ENCODE assay signal across 1 cellular context in the genomic region with DNA sequence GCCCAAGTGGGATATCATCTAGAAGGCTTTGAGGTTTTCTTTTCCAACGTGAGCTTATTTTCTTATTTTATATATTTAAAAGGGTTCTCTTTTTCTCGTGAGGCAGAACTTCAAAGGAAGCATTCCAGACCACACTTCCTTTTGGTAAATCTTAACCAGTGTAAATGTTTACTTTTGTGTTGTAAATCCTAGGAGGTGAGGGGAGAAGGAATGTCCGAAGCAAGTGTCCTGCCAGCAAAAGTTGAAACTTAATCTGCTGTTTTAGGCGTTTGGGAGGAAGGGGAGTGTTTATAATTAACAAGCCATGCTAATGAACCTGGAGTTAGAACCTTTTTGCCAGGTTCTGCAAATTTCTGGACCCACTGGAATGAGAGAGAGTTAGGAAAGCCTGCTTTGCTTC.
TF ChIP-seq lines count a peak whose summit lies in the region.

No MANE protein-coding gene starts in this region.

TF ChIP-seq in GM23338, 12 proteins besides CTCF, POLR2A, EP300 and RAD21 (continued from another document):
- TF ChIP-seq STAT1 (IDR thresholded peaks at IDR 0.05; ENCODE audit: unreplicated experiment) (no peak), EZH2 (IDR thresholded peaks at IDR 0.05; ENCODE audit: low read depth, unreplicated experiment) (no peak), JUNB (IDR thresholded peaks at IDR 0.05; ENCODE audit: unreplicated experiment) (no peak), CREB1 (CRISPR knock-in tag; IDR thresholded peaks at IDR 0.05; ENCODE audit: low read depth) (no peak), EZH2phosphoT487 (IDR thresholded peaks at IDR 0.05; ENCODE audit: unreplicated experiment) (no peak), ZNF331 (CRISPR knock-in tag; IDR thresholded peaks at IDR 0.05; ENCODE audit: low read depth) (no peak), NANOG (IDR thresholded peaks at IDR 0.05; ENCODE audit: borderline replicate concordance) (no peak)
- TF ChIP-seq, protein P1, sequence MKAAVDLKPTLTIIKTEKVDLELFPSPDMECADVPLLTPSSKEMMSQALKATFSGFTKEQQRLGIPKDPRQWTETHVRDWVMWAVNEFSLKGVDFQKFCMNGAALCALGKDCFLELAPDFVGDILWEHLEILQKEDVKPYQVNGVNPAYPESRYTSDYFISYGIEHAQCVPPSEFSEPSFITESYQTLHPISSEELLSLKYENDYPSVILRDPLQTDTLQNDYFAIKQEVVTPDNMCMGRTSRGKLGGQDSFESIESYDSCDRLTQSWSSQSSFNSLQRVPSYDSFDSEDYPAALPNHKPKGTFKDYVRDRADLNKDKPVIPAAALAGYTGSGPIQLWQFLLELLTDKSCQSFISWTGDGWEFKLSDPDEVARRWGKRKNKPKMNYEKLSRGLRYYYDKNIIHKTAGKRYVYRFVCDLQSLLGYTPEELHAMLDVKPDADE (IDR thresholded peaks at IDR 0.05), result no peak
- TF ChIP-seq, protein P2, sequence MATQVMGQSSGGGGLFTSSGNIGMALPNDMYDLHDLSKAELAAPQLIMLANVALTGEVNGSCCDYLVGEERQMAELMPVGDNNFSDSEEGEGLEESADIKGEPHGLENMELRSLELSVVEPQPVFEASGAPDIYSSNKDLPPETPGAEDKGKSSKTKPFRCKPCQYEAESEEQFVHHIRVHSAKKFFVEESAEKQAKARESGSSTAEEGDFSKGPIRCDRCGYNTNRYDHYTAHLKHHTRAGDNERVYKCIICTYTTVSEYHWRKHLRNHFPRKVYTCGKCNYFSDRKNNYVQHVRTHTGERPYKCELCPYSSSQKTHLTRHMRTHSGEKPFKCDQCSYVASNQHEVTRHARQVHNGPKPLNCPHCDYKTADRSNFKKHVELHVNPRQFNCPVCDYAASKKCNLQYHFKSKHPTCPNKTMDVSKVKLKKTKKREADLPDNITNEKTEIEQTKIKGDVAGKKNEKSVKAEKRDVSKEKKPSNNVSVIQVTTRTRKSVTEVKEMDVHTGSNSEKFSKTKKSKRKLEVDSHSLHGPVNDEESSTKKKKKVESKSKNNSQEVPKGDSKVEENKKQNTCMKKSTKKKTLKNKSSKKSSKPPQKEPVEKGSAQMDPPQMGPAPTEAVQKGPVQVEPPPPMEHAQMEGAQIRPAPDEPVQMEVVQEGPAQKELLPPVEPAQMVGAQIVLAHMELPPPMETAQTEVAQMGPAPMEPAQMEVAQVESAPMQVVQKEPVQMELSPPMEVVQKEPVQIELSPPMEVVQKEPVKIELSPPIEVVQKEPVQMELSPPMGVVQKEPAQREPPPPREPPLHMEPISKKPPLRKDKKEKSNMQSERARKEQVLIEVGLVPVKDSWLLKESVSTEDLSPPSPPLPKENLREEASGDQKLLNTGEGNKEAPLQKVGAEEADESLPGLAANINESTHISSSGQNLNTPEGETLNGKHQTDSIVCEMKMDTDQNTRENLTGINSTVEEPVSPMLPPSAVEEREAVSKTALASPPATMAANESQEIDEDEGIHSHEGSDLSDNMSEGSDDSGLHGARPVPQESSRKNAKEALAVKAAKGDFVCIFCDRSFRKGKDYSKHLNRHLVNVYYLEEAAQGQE (IDR thresholded peaks at IDR 0.05; ENCODE audit: unreplicated experiment), result no peak
